Comparison of ENCODE assay signal across 1 cellular context in the genomic region with DNA sequence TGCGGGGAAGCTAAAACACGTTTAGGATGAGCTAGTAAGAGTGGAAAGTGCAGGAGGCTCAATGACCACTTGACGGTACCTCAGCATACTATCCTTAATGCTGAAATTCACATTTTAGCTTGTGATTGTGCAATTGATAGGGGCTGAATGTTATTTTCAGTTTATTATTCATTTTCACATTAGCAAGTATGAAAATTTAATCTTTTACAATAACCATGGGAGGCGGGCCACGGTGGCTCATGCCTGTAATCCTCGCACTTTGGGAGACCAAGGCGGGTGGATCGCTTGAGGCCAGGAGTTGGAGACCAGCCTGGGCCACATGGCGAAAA.
TF ChIP-seq lines count a peak whose summit lies in the region.

No MANE protein-coding gene starts in this region.

TF ChIP-seq in GM12878, 131 proteins besides CTCF, POLR2A, EP300 and RAD21 (continued from another document):
- TF ChIP-seq, protein P1, sequence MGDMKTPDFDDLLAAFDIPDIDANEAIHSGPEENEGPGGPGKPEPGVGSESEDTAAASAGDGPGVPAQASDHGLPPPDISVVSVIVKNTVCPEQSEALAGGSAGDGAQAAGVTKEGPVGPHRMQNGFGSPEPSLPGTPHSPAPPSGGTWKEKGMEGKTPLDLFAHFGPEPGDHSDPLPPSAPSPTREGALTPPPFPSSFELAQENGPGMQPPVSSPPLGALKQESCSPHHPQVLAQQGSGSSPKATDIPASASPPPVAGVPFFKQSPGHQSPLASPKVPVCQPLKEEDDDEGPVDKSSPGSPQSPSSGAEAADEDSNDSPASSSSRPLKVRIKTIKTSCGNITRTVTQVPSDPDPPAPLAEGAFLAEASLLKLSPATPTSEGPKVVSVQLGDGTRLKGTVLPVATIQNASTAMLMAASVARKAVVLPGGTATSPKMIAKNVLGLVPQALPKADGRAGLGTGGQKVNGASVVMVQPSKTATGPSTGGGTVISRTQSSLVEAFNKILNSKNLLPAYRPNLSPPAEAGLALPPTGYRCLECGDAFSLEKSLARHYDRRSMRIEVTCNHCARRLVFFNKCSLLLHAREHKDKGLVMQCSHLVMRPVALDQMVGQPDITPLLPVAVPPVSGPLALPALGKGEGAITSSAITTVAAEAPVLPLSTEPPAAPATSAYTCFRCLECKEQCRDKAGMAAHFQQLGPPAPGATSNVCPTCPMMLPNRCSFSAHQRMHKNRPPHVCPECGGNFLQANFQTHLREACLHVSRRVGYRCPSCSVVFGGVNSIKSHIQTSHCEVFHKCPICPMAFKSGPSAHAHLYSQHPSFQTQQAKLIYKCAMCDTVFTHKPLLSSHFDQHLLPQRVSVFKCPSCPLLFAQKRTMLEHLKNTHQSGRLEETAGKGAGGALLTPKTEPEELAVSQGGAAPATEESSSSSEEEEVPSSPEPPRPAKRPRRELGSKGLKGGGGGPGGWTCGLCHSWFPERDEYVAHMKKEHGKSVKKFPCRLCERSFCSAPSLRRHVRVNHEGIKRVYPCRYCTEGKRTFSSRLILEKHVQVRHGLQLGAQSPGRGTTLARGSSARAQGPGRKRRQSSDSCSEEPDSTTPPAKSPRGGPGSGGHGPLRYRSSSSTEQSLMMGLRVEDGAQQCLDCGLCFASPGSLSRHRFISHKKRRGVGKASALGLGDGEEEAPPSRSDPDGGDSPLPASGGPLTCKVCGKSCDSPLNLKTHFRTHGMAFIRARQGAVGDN (IDR thresholded peaks at IDR 0.05) = no peak
TF ChIP-seq in GM12878: peak in this region for 0.
